In the genomic region with DNA sequence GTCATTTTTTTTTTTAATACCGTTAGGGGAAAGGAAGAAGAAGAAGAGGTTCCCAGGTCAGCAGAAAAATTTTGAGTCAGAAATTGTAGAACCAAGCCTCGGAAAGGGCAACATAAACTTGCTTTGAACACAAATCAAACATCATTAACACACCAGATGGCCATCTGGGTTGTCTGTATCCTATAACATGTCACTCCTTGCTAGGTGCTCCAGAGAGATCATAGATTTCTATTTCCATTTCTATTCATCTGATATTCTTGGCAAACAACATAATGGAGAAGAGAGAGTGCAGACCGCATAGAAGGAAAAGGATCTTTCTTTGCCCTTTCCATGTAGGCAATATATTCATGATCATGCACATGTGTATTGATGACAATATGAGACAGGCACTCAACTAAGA, we compare ENCODE assay signal across 21 cellular contexts.
"Had no signal": no experiment of that assay in that cellular context is flagged by ENCODE, and none has a peak within 500 bp of the region (broad histone marks: within the 10 kb centered on the region; RNA-seq: fewer than 3 reads in every experiment).

No MANE protein-coding gene starts in this region.

- DNase-seq: effector CD8-positive, alpha-beta T cell; effector memory CD8-positive, alpha-beta T cell; endodermal cell; erythroblast; esophagus squamous epithelium; foreskin fibroblast; foreskin melanocyte; gastrocnemius medialis; glutamatergic neuron; head of caudate nucleus; heart right ventricle; hippocampal formation; left cardiac atrium; left lung; left ventricle myocardium superior; lower lobe of right lung; mesenchymal stem cell; mucosa of descending colon; naive B cell; naive thymus-derived CD8-positive, alpha-beta T cell had no signal

- ATAC-seq: effector memory CD8-positive, alpha-beta T cell; esophagus mucosa; gastrocnemius medialis; heart right ventricle; left cardiac atrium; left lung; left ventricle myocardium superior; lower lobe of right lung; mucosa of descending colon; naive thymus-derived CD8-positive, alpha-beta T cell had no signal
